ENCODE assay signal across 11 cellular contexts in the genomic region with DNA sequence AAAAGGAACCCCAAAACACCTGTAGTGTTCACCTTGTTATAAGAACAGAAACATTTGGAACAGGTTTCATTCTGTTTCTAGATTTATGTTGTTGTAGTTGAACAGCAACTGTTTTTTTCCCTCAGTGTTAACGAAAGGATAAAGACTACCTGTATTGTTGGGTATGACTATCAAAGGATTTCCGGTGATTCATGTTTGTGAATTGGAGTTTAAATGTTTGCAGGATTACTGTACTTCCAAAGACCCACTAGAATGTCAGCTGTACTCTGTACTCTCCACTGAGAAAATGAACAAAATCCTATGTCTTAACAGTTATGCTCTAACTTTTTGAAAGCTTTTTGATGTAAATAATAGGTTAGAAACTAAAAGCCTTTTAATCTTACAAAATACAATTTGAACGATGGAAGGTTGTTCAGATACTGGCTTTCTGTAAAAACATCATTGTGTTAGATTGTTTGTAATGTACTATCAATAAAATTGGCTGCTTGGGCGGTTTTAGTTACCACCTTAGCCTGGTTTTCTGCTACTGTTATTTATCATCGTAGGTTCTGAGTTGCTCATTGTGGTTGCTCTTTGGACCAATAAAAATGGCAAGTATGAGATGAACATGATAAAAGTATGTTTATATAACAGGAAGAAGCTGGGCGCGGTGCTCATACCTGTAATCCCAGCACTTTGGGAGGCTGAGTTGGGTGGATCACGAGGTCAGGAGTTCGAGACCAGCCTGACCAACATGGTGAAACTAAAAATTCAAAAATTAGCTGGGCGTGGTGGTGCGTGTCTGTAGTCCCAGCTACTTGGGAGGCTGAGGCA. TPM values are rescaled to one million over a fixed set of nuclear protein-coding genes. Genes with fewer than 3 reads are reported as not detected.
DNase-seq lines count a peak whose midpoint lies in the region; ATAC-seq, FAIRE-seq and TF ChIP-seq lines count a peak whose summit lies in the region.
"Had no signal": no experiment of that assay in that cellular context is flagged by ENCODE, and none has a peak within 500 bp of the region (broad histone marks: within the 10 kb centered on the region; RNA-seq: fewer than 3 reads in every experiment).

No MANE protein-coding gene starts in this region.

- H3K27ac Mint-ChIP-seq in T-cell: peak overlapping the region; percentile 87 to 94
- H3K27ac Mint-ChIP-seq: activated B cell treated with CpG ODN at 0.5 μM for 24 hours had no signal

- H3K4me3 Mint-ChIP-seq in T-cell: peak overlapping the region; percentile 25 to 57 (median 34)
- H3K4me3 Mint-ChIP-seq: activated B cell treated with CpG ODN at 0.5 μM for 24 hours had no signal

- DNase-seq in A549 (ENCODE audit: low read depth in 1 of 2, low spot score in 1 of 2) (no peak), Daoy (ENCODE audit: low read depth) (peak; percentile 66), T-cell (peak in 2 of 34 experiments; percentile 4 to 8), A673 (ENCODE audit: low spot score) (no peak), COR-L47 (lab: John Stamatoyannopoulos, UW) (no peak), mesendoderm (no peak), epidermal melanocyte (ENCODE audit: insufficient read length, low spot score) (no peak)
- DNase-seq: activated B cell treated with CpG ODN at 0.5 μM for 24 hours, colonic mucosa, MG63 had no signal

- no peak overlapping the region for H4K5ac ChIP-seq in mesendoderm (ENCODE audit: low read length)

- no peak overlapping the region for H4K8ac ChIP-seq in mesendoderm (ENCODE audit: low read depth, low read length)

- peak; percentile 18 for FAIRE-seq in A549 (lab: Jason Lieb, UNC)

- H3K36me3 ChIP-seq in A673 (ENCODE audit: insufficient read depth, low read length, poor library complexity, severe bottlenecking) (peaks cover 6% of the 10 kb centered on the region), mesendoderm (ENCODE audit: control insufficient read depth, insufficient read depth, low read length) (peaks cover 5% of the 10 kb centered on the region)
- H3K36me3 ChIP-seq: colonic mucosa had no signal

- no peak for TF ChIP-seq RAD21 in A549 (conservative IDR thresholded peaks at IDR 0.05 in 1 of 2, IDR thresholded peaks at IDR 0.05 in 1 of 2)

- H3K4me1 ChIP-seq in A549: peaks cover 10% of the 10 kb centered on the region; the same call in 2 of the 3 replicates
- H3K4me1 ChIP-seq in A673 (ENCODE audit: insufficient read depth, low read length, poor library complexity, severe bottlenecking): no peaks in the 10 kb centered on the region
- H3K4me1 ChIP-seq in mesendoderm (ENCODE audit: control insufficient read depth, low read depth, low read length): no peaks in the 10 kb centered on the region
- H3K4me1 ChIP-seq: colonic mucosa had no signal

- 84% methylated on average over 11 of the region's 11 CpGs for WGBS in A549 (ENCODE audit: missing lambda C conversion rate)
- no CpG with 5 or more reads among the region's 11 CpGs for WGBS in mesendoderm (ENCODE audit: extremely low coverage, insufficient coverage, low lambda C conversion rate)

- no peaks in the 10 kb centered on the region for H3K27me3 ChIP-seq in A673 (replicated peaks; ENCODE audit: insufficient read depth, low read depth, low read length, poor library complexity)
- H3K27me3 ChIP-seq in mesendoderm (ENCODE audit: insufficient read depth, low read length, poor library complexity): no peaks in the 10 kb centered on the region
- H3K27me3 ChIP-seq: colonic mucosa, MG63 had no signal

- no peak for TF ChIP-seq POLR2A in A549 (IDR thresholded peaks at IDR 0.05; ENCODE audit: low read length)

- no peak overlapping the region for H3K18ac ChIP-seq in mesendoderm (ENCODE audit: low read length)

- H3K4ac ChIP-seq in mesendoderm (ENCODE audit: low read depth, low read length): no peak overlapping the region

- peaks cover 2% of the 10 kb centered on the region for H3K79me1 ChIP-seq in mesendoderm (ENCODE audit: low read length)

- H3K9me3 Mint-ChIP-seq in T-cell: no peaks in the 10 kb centered on the region
- H3K9me3 Mint-ChIP-seq: activated B cell treated with CpG ODN at 0.5 μM for 24 hours had no signal

- CTCF ChIA-PET in A549 (lab: Yijun Ruan, JAX) (no interaction called here), T-cell (lab: Charles Lee) (interaction anchor here in 1 of 2 donors (0.7 to 1.1 kb wide), 2 partner anchors 25 to 329 kb away, joined by 3 to 6 read pairs; no protein-coding TSS in a partner anchor), A673 (lab: Charles Lee) (no interaction called here)

- no peaks in the 10 kb centered on the region for H3K27me3 Mint-ChIP-seq in T-cell
- H3K27me3 Mint-ChIP-seq: activated B cell treated with CpG ODN at 0.5 μM for 24 hours had no signal

- H3K23ac ChIP-seq in mesendoderm (ENCODE audit: low read length): no peak overlapping the region

- H2BK120ac ChIP-seq in mesendoderm (ENCODE audit: low read depth, low read length): no peak overlapping the region

- H3K4me3 ChIP-seq in A549: no peak overlapping the region
- H3K4me3 ChIP-seq in A673 (ENCODE audit: low read depth, low read length, poor library complexity, severe bottlenecking): no peak overlapping the region
- H3K4me3 ChIP-seq in mesendoderm (ENCODE audit: low read length): no peak overlapping the region
- H3K4me3 ChIP-seq: colonic mucosa, MG63 had no signal

- H3K36me3 Mint-ChIP-seq in T-cell: peaks cover 35% of the 10 kb centered on the region

- H2BK15ac ChIP-seq in mesendoderm (replicated peaks; ENCODE audit: low read depth): no peak overlapping the region

- H3K79me2 ChIP-seq in mesendoderm (ENCODE audit: control insufficient read depth, insufficient read depth, low read length): no peaks in the 10 kb centered on the region

- POLR2A ChIA-PET in A549 (lab: Yijun Ruan, JAX): no interaction called here
- POLR2A ChIA-PET in T-cell (lab: Charles Lee): no interaction called here
- POLR2A ChIA-PET in A673 (lab: Charles Lee; ENCODE audit: low non-redundant PET): no interaction called here

- no peak overlapping the region for H2BK5ac ChIP-seq in mesendoderm (ENCODE audit: low read length)

- H3K4me2 ChIP-seq in A549: peak overlapping the region; percentile 7; the same call in 2 of the 3 replicates
- H3K4me2 ChIP-seq in mesendoderm (ENCODE audit: low read length): no peak overlapping the region

- no TSS peak for BruUV-seq in A673 (replicated peaks; lab: Mats Ljungman, UMichigan)

- no peaks in the 10 kb centered on the region for H3K9me3 ChIP-seq in A549
- no peaks in the 10 kb centered on the region for H3K9me3 ChIP-seq in A673 (ENCODE audit: low read depth, low read length, poor library complexity, severe bottlenecking)
- H3K9me3 ChIP-seq: colonic mucosa, MG63 had no signal

- TF ChIP-seq CTCF in A549 (IDR thresholded peaks at IDR 0.05): no peak
- TF ChIP-seq CTCF in A673 (conservative IDR thresholded peaks at IDR 0.05; ENCODE audit: low read depth, low read length): no peak

- H3K27ac ChIP-seq in A549 (no peak overlapping the region), A673 (ENCODE audit: low read depth, low read length, poor library complexity, severe bottlenecking) (no peak overlapping the region), mesendoderm (ENCODE audit: low read depth, low read length) (no peak overlapping the region)
- H3K27ac ChIP-seq: colonic mucosa had no signal

- ATAC-seq in A549: peak in 1 of 2 experiments; percentile 46; a peak in 2 of 6 replicates
- ATAC-seq in T-cell (replicated peaks in 1 of 4): peak in 3 of 4 experiments; percentile 23 to 29 (median 25)
- peak; percentile 59 for ATAC-seq in esophagus mucosa

- intact Hi-C loops in A673 (cut with micrococcal nuclease; ENCODE audit: unreplicated experiment): no loop called here

- no peak overlapping the region for H2AK5ac ChIP-seq in mesendoderm (ENCODE audit: low read length)

- H3K56ac ChIP-seq in mesendoderm (ENCODE audit: low read length): no peak overlapping the region

- H3K4me1 Mint-ChIP-seq in T-cell: peaks cover 79 to 83% (median 82%) of the 10 kb centered on the region in 3 donors

- H3K9ac ChIP-seq in mesendoderm (ENCODE audit: low read length): no peak overlapping the region

- TF ChIP-seq EP300 in A549 (IDR thresholded peaks at IDR 0.05): no peak

TF ChIP-seq in A549, 52 proteins besides CTCF, POLR2A, EP300 and RAD21 (continues in another document):
- TF ChIP-seq, protein P1, sequence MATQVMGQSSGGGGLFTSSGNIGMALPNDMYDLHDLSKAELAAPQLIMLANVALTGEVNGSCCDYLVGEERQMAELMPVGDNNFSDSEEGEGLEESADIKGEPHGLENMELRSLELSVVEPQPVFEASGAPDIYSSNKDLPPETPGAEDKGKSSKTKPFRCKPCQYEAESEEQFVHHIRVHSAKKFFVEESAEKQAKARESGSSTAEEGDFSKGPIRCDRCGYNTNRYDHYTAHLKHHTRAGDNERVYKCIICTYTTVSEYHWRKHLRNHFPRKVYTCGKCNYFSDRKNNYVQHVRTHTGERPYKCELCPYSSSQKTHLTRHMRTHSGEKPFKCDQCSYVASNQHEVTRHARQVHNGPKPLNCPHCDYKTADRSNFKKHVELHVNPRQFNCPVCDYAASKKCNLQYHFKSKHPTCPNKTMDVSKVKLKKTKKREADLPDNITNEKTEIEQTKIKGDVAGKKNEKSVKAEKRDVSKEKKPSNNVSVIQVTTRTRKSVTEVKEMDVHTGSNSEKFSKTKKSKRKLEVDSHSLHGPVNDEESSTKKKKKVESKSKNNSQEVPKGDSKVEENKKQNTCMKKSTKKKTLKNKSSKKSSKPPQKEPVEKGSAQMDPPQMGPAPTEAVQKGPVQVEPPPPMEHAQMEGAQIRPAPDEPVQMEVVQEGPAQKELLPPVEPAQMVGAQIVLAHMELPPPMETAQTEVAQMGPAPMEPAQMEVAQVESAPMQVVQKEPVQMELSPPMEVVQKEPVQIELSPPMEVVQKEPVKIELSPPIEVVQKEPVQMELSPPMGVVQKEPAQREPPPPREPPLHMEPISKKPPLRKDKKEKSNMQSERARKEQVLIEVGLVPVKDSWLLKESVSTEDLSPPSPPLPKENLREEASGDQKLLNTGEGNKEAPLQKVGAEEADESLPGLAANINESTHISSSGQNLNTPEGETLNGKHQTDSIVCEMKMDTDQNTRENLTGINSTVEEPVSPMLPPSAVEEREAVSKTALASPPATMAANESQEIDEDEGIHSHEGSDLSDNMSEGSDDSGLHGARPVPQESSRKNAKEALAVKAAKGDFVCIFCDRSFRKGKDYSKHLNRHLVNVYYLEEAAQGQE (IDR thresholded peaks at IDR 0.05): no peak
- TF ChIP-seq MYC (IDR thresholded peaks at IDR 0.05; ENCODE audit: borderline replicate concordance, low read length): no peak
- TF ChIP-seq ZC3H11A (IDR thresholded peaks at IDR 0.05): no peak

RNA-seq across cellular contexts. Expression of a gene that starts 44.1 kb away (rescaled TPM):
- polyA plus RNA-seq in A549 (2011; rRNA removed) (16.1 and 18.5 TPM in 2 replicates), A549 (2017; fragmentation: RNase III; extraction: RNeasy Plus Mini Kit Qiagen cat#74134 plus additional on column Dnase treatment) (7.2 to 8.0 TPM (median 7.8 TPM) in 3 replicates)
- 6.6 and 7.4 TPM in 2 replicates for polyA plus RNA-seq in A549 (2012; cell fraction: cytosol; rRNA removed)
- 1.9 and 4.0 TPM in 2 replicates for polyA plus RNA-seq in A549 (2012; cell fraction: nucleus; rRNA removed)
- polyA minus RNA-seq in A549 (2011; rRNA and poly(A)+ RNA removed): 21.8 and 22.6 TPM in 2 replicates
- total RNA-seq in Daoy (2014; rRNA removed; shearing (Covaris generic)): 31.8 and 39.3 TPM in 2 replicates
- total RNA-seq in T-cell (10 to 100 TPM; 68.6 to 88.5 (median 71.9) TPM), esophagus mucosa (19.0 TPM), A673 (2021) (73.5 and 78.0 TPM in 2 replicates)
- polyA plus RNA-seq in mesendoderm (2013, experiment 1 of 2): 43.9 TPM
- 45.1 TPM for polyA plus RNA-seq in mesendoderm (2013, experiment 2 of 2)
